8 cellular contexts compared by ENCODE assay signal in genomic region chr15:51077565-51078153, GRCh38. TPM values are rescaled to one million over a fixed set of nuclear protein-coding genes. Genes with fewer than 3 reads are reported as not detected.
A peak's percentile ranks its signal among the peaks of the same experiment; 100 is the strongest.
DNase-seq lines count a peak whose midpoint lies in the region; ATAC-seq and TF ChIP-seq lines count a peak whose summit lies in the region.

No MANE protein-coding gene starts in this region.

- H3K4me2 ChIP-seq in OCI-LY7 (ENCODE audit: low read length): peak overlapping the region; percentile 44; the same call in 1 of the 2 replicates

- H3K79me2 ChIP-seq in OCI-LY7 (ENCODE audit: insufficient read depth, low read depth, low read length): no peaks in the 10 kb centered on the region

- no peaks in the 10 kb centered on the region for H3K36me3 ChIP-seq in OCI-LY7 (ENCODE audit: insufficient read depth, low read length)

- no TSS peak for BruUV-seq in OCI-LY7 (replicated peaks; lab: Mats Ljungman, UMichigan)

- H4K20me1 ChIP-seq in OCI-LY7 (ENCODE audit: insufficient read depth, low read length): no peaks in the 10 kb centered on the region

- CTCF ChIA-PET in OCI-LY7 (lab: Charles Lee; ENCODE audit: unreplicated experiment): no interaction called here

- no peak overlapping the region for H3K27ac ChIP-seq in OCI-LY7 (ENCODE audit: low read depth, low read length, poor library complexity, severe bottlenecking)

- H2AFZ ChIP-seq in OCI-LY7 (ENCODE audit: low read length): peak overlapping the region; percentile 76

- intact Hi-C loops in OCI-LY7 (cut with micrococcal nuclease; ENCODE audit: unreplicated experiment): no loop called here

- H3K4me3 ChIP-seq in OCI-LY7 (ENCODE audit: low read depth, low read length, poor library complexity, severe bottlenecking): peak overlapping the region; percentile 3

- no peaks in the 10 kb centered on the region for H3K9me3 ChIP-seq in OCI-LY7 (ENCODE audit: low read length)

- POLR2A ChIA-PET in OCI-LY7 (lab: Charles Lee): interaction anchor here (0.6 to 1.1 kb wide), 3 partner anchors 9 to 1046 kb away, joined by 3 to 5 read pairs (median 3); no protein-coding TSS in a partner anchor

- no peaks in the 10 kb centered on the region for H3K9me2 ChIP-seq in OCI-LY7 (ENCODE audit: insufficient read depth, low read length)

- no peak for TF ChIP-seq CTCF in OCI-LY7 (conservative IDR thresholded peaks at IDR 0.05; ENCODE audit: low read length)

- peak; percentile 78 for DNase-seq in OCI-LY7 (ENCODE audit: low spot score)
- peak in 31 of 56 donors; percentile 4 to 62 (median 33) for DNase-seq in amygdala (lab: John Stamatoyannopoulos, UW)
- DNase-seq in islet precursor cell: peak; percentile 81
- peak; percentile 35 to 63 (median 47) for DNase-seq in stimulated activated CD4-positive, alpha-beta T cell treated with anti-CD3 and anti-CD28 coated beads, TNF-alpha, amount 100 ng/mL, for 48 hours (ENCODE audit: low read depth in 3 of 3)
- DNase-seq in NCI-H1105 treated with DMSO at 0.1 percent for 48 hours (lab: John Stamatoyannopoulos, UW): no peak
- DNase-seq in NCI-H1694 treated with DMSO at 0.1 percent for 48 hours (lab: John Stamatoyannopoulos, UW): no peak

- ATAC-seq in GM21381 (IDR thresholded peaks at IDR 0.05; ENCODE audit: unreplicated experiment) (peak; percentile 36), GM21717 (IDR thresholded peaks at IDR 0.05; ENCODE audit: unreplicated experiment) (no peak)

- H3K4me1 ChIP-seq in OCI-LY7 (ENCODE audit: insufficient read depth, low read length, poor library complexity, severe bottlenecking): peaks cover 25% of the 10 kb centered on the region

RNA-seq across cellular contexts. Expression of gene TNFAIP8L3, which starts 17.0 kb away (rescaled TPM):
- not detected in 2 replicates for total RNA-seq in OCI-LY7 (2014; rRNA removed; shearing (Covaris generic))
- not detected in 2 replicates for total RNA-seq in OCI-LY7 (2022)

Comparison
In these comparisons a context has a peak if more than half of its experiments do, and no peak if none do; other contexts are left out.
1. DNase-seq: peak in OCI-LY7 (single experiment), amygdala (31 of 56), islet precursor cell (single experiment) and stimulated activated CD4-positive, alpha-beta T cell treated with anti-CD3 and anti-CD28 coated beads, TNF-alpha, amount 100 ng/mL, for 48 hours (3 of 3); none in NCI-H1105 treated with DMSO at 0.1 percent for 48 hours (single experiment) and NCI-H1694 treated with DMSO at 0.1 percent for 48 hours (single experiment).